Comparison of ENCODE assay signal across 29 cellular contexts in genomic region chr2:203671876-203672275, GRCh38. TPM values are rescaled to one million over a fixed set of nuclear protein-coding genes. Genes with fewer than 3 reads are reported as not detected.
"Had no signal": no experiment of that assay in that cellular context is flagged by ENCODE, and none has a peak within 500 bp of the region (broad histone marks: within the 10 kb centered on the region; RNA-seq: fewer than 3 reads in every experiment).

No MANE protein-coding gene starts in this region.

- H3K27me3 Mint-ChIP-seq: naive thymus-derived CD8-positive, alpha-beta T cell; progenitor cell of endocrine pancreas; stimulated activated naive CD8-positive, alpha-beta T cell treated with anti-CD3 and anti-CD28 coated beads, Interleukin-15, amount 100 ng/mL, for 72 hours; type B pancreatic cell had no signal

- H3K27me3 ChIP-seq: hepatocyte, right atrium auricular region, right lobe of liver, tibial nerve, uterus had no signal

- DNase-seq: islet precursor cell; left ventricle myocardium inferior; midbrain; mucosa of descending colon; naive thymus-derived CD8-positive, alpha-beta T cell; nucleus accumbens; right lobe of liver; stimulated activated CD4-positive, alpha-beta T cell treated with anti-CD3 and anti-CD28 coated beads, Interleukin-1b, Interleukin-23, amount 100 ng/mL, for 48 hours; stimulated activated CD4-positive, alpha-beta T cell treated with anti-CD3 and anti-CD28 coated beads, Interleukin-2, amount 100 ng/mL, for 48 hours; stimulated activated CD4-positive, alpha-beta T cell treated with anti-CD3 and anti-CD28 coated beads, Interleukin-4, amount 100 ng/mL, for 4 hours; stimulated activated CD8-positive, alpha-beta memory T cell treated with anti-CD3 and anti-CD28 coated beads, Interleukin-4, amount 100 ng/mL, for 48 hours; stimulated activated naive CD4-positive, alpha-beta T cell treated with Interleukin-2 at 50 U/mL for 16 hours; stimulated activated naive CD8-positive, alpha-beta T cell treated with anti-CD3 and anti-CD28 coated beads, Interleukin-15, amount 100 ng/mL, for 72 hours; substantia nigra; uterus had no signal

- H3K4me3 Mint-ChIP-seq: naive thymus-derived CD8-positive, alpha-beta T cell; nephron; neural crest cell; stimulated activated memory B cell treated with anti-CD40 and anti-IgM and Interleukin-4, amounts not matched to agents 10 μg/mL and 1 μg/mL and 100 μg/mL, for 72 hours; stimulated activated naive CD8-positive, alpha-beta T cell treated with anti-CD3 and anti-CD28 coated beads, Interleukin-15, amount 100 ng/mL, for 72 hours; type B pancreatic cell had no signal

- H3K36me3 ChIP-seq: left ventricle myocardium inferior, right atrium auricular region, right lobe of liver, tibial nerve, uterus had no signal

- H3K4me1 Mint-ChIP-seq: stimulated activated memory B cell treated with anti-CD40 and anti-IgM and Interleukin-4, amounts not matched to agents 10 μg/mL and 1 μg/mL and 100 μg/mL, for 72 hours had no signal

- ATAC-seq: mucosa of descending colon; naive thymus-derived CD8-positive, alpha-beta T cell; right lobe of liver; stimulated activated memory B cell treated with anti-CD40 and anti-IgM and Interleukin-4, amounts not matched to agents 10 μg/mL and 1 μg/mL and 100 μg/mL, for 72 hours; stimulated activated naive CD8-positive, alpha-beta T cell treated with anti-CD3 and anti-CD28 coated beads, Interleukin-15, amount 100 ng/mL, for 72 hours had no signal

- H3K27ac ChIP-seq: hepatocyte, left ventricle myocardium inferior, parathyroid adenoma, right atrium auricular region, right lobe of liver, tibial nerve, uterus had no signal

- H3K4me2 ChIP-seq: hepatocyte, smooth muscle cell had no signal

- H3K9me3 Mint-ChIP-seq: naive thymus-derived CD8-positive, alpha-beta T cell had no signal

- H3K79me2 ChIP-seq: hepatocyte, parathyroid adenoma had no signal

- H3K4me1 ChIP-seq: parathyroid adenoma, right atrium auricular region, right lobe of liver, uterus had no signal

- H3K36me3 Mint-ChIP-seq: naive thymus-derived CD8-positive, alpha-beta T cell; stimulated activated memory B cell treated with anti-CD40 and anti-IgM and Interleukin-4, amounts not matched to agents 10 μg/mL and 1 μg/mL and 100 μg/mL, for 72 hours; type B pancreatic cell had no signal

- H3K9me3 ChIP-seq: left ventricle myocardium inferior, mucosa of descending colon, right atrium auricular region, right lobe of liver, tibial nerve, uterus had no signal

- H3K27ac Mint-ChIP-seq: naive thymus-derived CD8-positive, alpha-beta T cell; nephron; progenitor cell of endocrine pancreas; stimulated activated memory B cell treated with anti-CD40 and anti-IgM and Interleukin-4, amounts not matched to agents 10 μg/mL and 1 μg/mL and 100 μg/mL, for 72 hours; stimulated activated naive CD8-positive, alpha-beta T cell treated with anti-CD3 and anti-CD28 coated beads, Interleukin-15, amount 100 ng/mL, for 72 hours; type B pancreatic cell had no signal

- H3K9ac ChIP-seq: parathyroid adenoma had no signal

- H2AFZ ChIP-seq: hepatocyte, parathyroid adenoma had no signal

- H3K4me3 ChIP-seq: hepatocyte, left ventricle myocardium inferior, lung, mucosa of descending colon, right atrium auricular region, right lobe of liver, smooth muscle cell, tibial nerve, uterus had no signal

RNA-seq across cellular contexts. Expression of gene CD28, which starts 34.6 kb away (rescaled TPM):
- total RNA-seq: hepatocyte, kidney epithelial cell, neural crest cell, osteoblast, progenitor cell of endocrine pancreas, renal cortical epithelial cell, smooth muscle cell had no signal
